In the genomic region with DNA sequence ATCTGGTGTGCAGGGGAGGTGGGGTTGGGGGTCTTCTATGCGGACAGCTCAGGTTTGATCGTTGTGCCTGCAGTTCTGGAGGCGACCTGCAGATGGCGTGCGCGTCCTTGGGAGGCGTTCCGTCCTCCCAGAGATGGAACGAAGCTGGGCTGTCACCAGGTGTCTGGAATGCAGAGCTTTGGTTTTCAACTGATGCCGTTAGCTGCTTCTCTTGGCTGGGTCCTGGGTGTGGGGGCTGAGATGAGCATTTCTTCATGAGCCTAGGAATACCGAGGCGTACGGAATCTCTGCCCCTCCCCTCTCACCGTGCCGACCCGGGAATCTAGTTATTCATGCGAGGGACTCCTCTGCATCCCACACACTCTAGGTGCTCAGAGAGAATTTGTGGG, we compare ENCODE assay signal across 8 cellular contexts.
DNase-seq lines count a peak whose midpoint lies in the region; ATAC-seq and TF ChIP-seq lines count a peak whose summit lies in the region.

No MANE protein-coding gene starts in this region.

- H3K9me3 Mint-ChIP-seq in activated naive CD8-positive, alpha-beta T cell treated with anti-CD3 and anti-CD28 coated beads, Interleukin-2, amount 50 U/mL, for 24 hours, result no peaks in the 10 kb centered on the region

- no peak overlapping the region for H3K4me3 ChIP-seq in DND-41 (ENCODE audit: low read depth in 1 of 2, low read length in 2 of 2)

- no peaks in the 10 kb centered on the region for H3K79me2 ChIP-seq in DND-41 (ENCODE audit: insufficient read depth, low read length)

- no peaks in the 10 kb centered on the region for H3K9me3 ChIP-seq in DND-41 (ENCODE audit: insufficient read depth, low read length, severe bottlenecking)

- H3K27me3 Mint-ChIP-seq in activated naive CD8-positive, alpha-beta T cell treated with anti-CD3 and anti-CD28 coated beads, Interleukin-2, amount 50 U/mL, for 24 hours, result peaks cover 5% of the 10 kb centered on the region

- H3K36me3 Mint-ChIP-seq in activated naive CD8-positive, alpha-beta T cell treated with anti-CD3 and anti-CD28 coated beads, Interleukin-2, amount 50 U/mL, for 24 hours (ENCODE audit: low read depth), result no peaks in the 10 kb centered on the region

- no peak overlapping the region for H3K9ac ChIP-seq in DND-41 (ENCODE audit: low read depth, low read length)

- peaks cover 1% of the 10 kb centered on the region for H3K4me1 Mint-ChIP-seq in activated naive CD8-positive, alpha-beta T cell treated with anti-CD3 and anti-CD28 coated beads, Interleukin-2, amount 50 U/mL, for 24 hours

- no peaks in the 10 kb centered on the region for H3K27me3 ChIP-seq in DND-41 (ENCODE audit: insufficient read depth, low read length, poor library complexity)

- H3K27ac ChIP-seq in DND-41 (ENCODE audit: low read length), result no peak overlapping the region

- H3K4me3 Mint-ChIP-seq in activated naive CD8-positive, alpha-beta T cell treated with anti-CD3 and anti-CD28 coated beads, Interleukin-2, amount 50 U/mL, for 24 hours, result no peak overlapping the region

- peak; percentile 76 for DNase-seq in DND-41
- DNase-seq in Kasumi-1 (lab: John Stamatoyannopoulos, UW), result peak; percentile 25 to 43
- DNase-seq in SKM-1 treated with dmso at 0.1 percent for 144 hours (lab: John Stamatoyannopoulos, UW; ENCODE audit: unreplicated experiment), result peak; percentile 4
- peak; percentile 81 for DNase-seq in activated naive CD8-positive, alpha-beta T cell treated with anti-CD3 and anti-CD28 coated beads, Interleukin-2, amount 50 U/mL, for 24 hours
- DNase-seq in left cardiac atrium, result peak; percentile 69
- DNase-seq in pulmonary artery endothelial cell (ENCODE audit: low read depth, low spot score), result peak; percentile 11

- H3K4me2 ChIP-seq in DND-41 (ENCODE audit: insufficient read depth, low read length), result no peak overlapping the region

- intact Hi-C loops in left cardiac atrium (cut with DNase I), result no loop called here

- 0 out of 2 replicates have a peak, but pooled peaks cover 5% of the 10 kb centered on the region for H3K36me3 ChIP-seq in DND-41 (ENCODE audit: insufficient read depth, low read length)

- TF ChIP-seq CTCF in DND-41 (IDR thresholded peaks at IDR 0.05; ENCODE audit: borderline replicate concordance, extremely low read depth, low read length, poor library complexity, severe bottlenecking), result peak; percentile 100

- ATAC-seq in DND-41 (ENCODE audit: insufficient read depth, low read depth) (peak; percentile 92), left cardiac atrium (peak; percentile 70 to 72), HG03108 (IDR thresholded peaks at IDR 0.05; ENCODE audit: unreplicated experiment) (no peak), HG03442 (IDR thresholded peaks at IDR 0.05; ENCODE audit: unreplicated experiment) (no peak)
- peak; percentile 48 for ATAC-seq in activated naive CD8-positive, alpha-beta T cell treated with anti-CD3 and anti-CD28 coated beads, Interleukin-2, amount 50 U/mL, for 24 hours

- no peaks in the 10 kb centered on the region for H3K4me1 ChIP-seq in DND-41 (ENCODE audit: insufficient read depth, low read length)

- H2AFZ ChIP-seq in DND-41 (ENCODE audit: low read depth, low read length), result no peak overlapping the region

- H3K27ac Mint-ChIP-seq in activated naive CD8-positive, alpha-beta T cell treated with anti-CD3 and anti-CD28 coated beads, Interleukin-2, amount 50 U/mL, for 24 hours, result no peak overlapping the region

- peaks cover 2% of the 10 kb centered on the region; the same call in 1 of the 2 replicates for H4K20me1 ChIP-seq in DND-41 (ENCODE audit: insufficient read depth, low read length)

Comparison
In these comparisons a context has a peak if more than half of its experiments do, and no peak if none do; other contexts are left out.
1. ATAC-seq: peak in DND-41 (single experiment), activated naive CD8-positive, alpha-beta T cell treated with anti-CD3 and anti-CD28 coated beads, Interleukin-2, amount 50 U/mL, for 24 hours (single experiment) and left cardiac atrium (2 of 2); none in HG03108 (single experiment) and HG03442 (single experiment).
2. DNase-seq: peak in every context shown above with its lines; median percentile 81 in activated naive CD8-positive, alpha-beta T cell treated with anti-CD3 and anti-CD28 coated beads, Interleukin-2, amount 50 U/mL, for 24 hours; 76 in DND-41; 69 in left cardiac atrium; 34 in Kasumi-1; 11 in pulmonary artery endothelial cell; 4 in SKM-1 treated with dmso at 0.1 percent for 144 hours.